Comparison of ENCODE assay signal across 30 cellular contexts in the genomic region with DNA sequence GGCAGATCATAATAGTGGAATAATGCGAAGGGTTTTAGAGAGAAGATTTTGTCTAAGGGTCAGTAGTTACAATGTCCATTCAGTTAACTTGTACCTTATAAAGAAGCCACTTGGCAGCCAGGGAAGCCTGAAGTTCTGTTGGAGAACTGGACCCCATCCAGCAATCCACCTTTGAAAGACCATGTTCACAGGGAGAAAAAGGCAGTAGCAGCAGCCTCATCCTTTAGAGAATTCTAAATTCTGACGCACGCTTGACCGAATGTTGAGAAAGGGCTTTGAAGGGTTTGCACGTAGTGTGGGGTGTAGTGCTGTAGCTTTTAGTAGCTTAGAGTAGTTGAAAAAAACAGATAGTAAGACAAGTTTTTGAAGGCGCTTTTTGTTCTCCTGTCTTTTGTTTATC. TPM values are rescaled to one million over a fixed set of nuclear protein-coding genes. Genes with fewer than 3 reads are reported as not detected.
DNase-seq lines count a peak whose midpoint lies in the region; ATAC-seq, FAIRE-seq and TF ChIP-seq lines count a peak whose summit lies in the region.
"Had no signal": no experiment of that assay in that cellular context is flagged by ENCODE, and none has a peak within 500 bp of the region (broad histone marks: within the 10 kb centered on the region; RNA-seq: fewer than 3 reads in every experiment).

No MANE protein-coding gene starts in this region.

- H3K4me3 ChIP-seq in cardiac muscle cell (no peak overlapping the region), right atrium auricular region (no peak overlapping the region), kidney (ENCODE audit: low read length in 2 of 2) (no peak overlapping the region), prostate gland (no peak overlapping the region)
- H3K4me3 ChIP-seq: BLaER1 treated with 17β-estradiol and CSF1 and Interleukin-3, amounts not matched to agents 10 nM and 100 nM; SK-N-MC had no signal

- no peak for ATAC-seq in HG02884 (IDR thresholded peaks at IDR 0.05; ENCODE audit: unreplicated experiment)
- ATAC-seq: CD8-positive, alpha-beta T cell; Panc1 had no signal

- DNase-seq in cardiac muscle cell (ENCODE audit: low read depth in 1 of 2, low spot score in 1 of 2): peak in 1 of 2 donors; percentile 10
- no peak for DNase-seq in right atrium auricular region (ENCODE audit: low spot score)
- DNase-seq in G401 (ENCODE audit: low spot score): peak; percentile 8
- DNase-seq in kidney: no peak
- DNase-seq in prostate gland (ENCODE audit: low spot score): peak; percentile 53
- no peak for DNase-seq in NCI-H2029 (lab: John Stamatoyannopoulos, UW)
- DNase-seq: Caco-2; CD8-positive, alpha-beta T cell; DMS 273 treated with DMSO at 0.1 percent for 48 hours; DMS79; EL; GF-D8; HCEC 1CT; IMR-90; KG1; MM.1S; NCI-H2029 treated with DMSO at 0.1 percent for 48 hours; NCI-H446 treated with DMSO at 0.1 percent for 48 hours; NCI-H526; NCI-H82; SIG-M5 had no signal

- intact Hi-C loops in kidney (cut with DNase I) (no loop called here), prostate gland (cut with DNase I) (no loop called here)

- TF ChIP-seq CTCF in cardiac muscle cell (IDR thresholded peaks at IDR 0.05; ENCODE audit: low read depth, low read length): no peak
- TF ChIP-seq CTCF in right atrium auricular region (IDR thresholded peaks at IDR 0.05): no peak
- TF ChIP-seq CTCF in kidney (IDR thresholded peaks at IDR 0.05; ENCODE audit: borderline replicate concordance, extremely low read depth, insufficient read depth): no peak
- TF ChIP-seq CTCF in prostate gland (IDR thresholded peaks at IDR 0.05): no peak

- in situ Hi-C loops in G401 (cut with HindIII; ENCODE audit: low sequenced_read_pairs): no loop called here

- H3K27ac ChIP-seq in cardiac muscle cell: peak overlapping the region; percentile 70
- H3K27ac ChIP-seq in right atrium auricular region: no peak overlapping the region
- no peak overlapping the region for H3K27ac ChIP-seq in kidney (ENCODE audit: low read depth in 2 of 2, low read length in 2 of 2)
- peak overlapping the region; percentile 47 to 72 for H3K27ac ChIP-seq in prostate gland
- H3K27ac ChIP-seq: BLaER1 treated with 17β-estradiol and CSF1 and Interleukin-3, amounts not matched to agents 10 nM and 100 nM; RWPE1; SK-N-MC had no signal

- WGBS in prostate gland: 68% methylated on average over 6 of the region's 6 CpGs

- no peak for TF ChIP-seq POLR2A in prostate gland (IDR thresholded peaks at IDR 0.05)

- H3K27me3 ChIP-seq in cardiac muscle cell (no peaks in the 10 kb centered on the region), right atrium auricular region (no peaks in the 10 kb centered on the region), prostate gland (replicated peaks; ENCODE audit: insufficient read depth) (no peaks in the 10 kb centered on the region)
- H3K27me3 ChIP-seq: BLaER1 treated with 17β-estradiol and CSF1 and Interleukin-3, amounts not matched to agents 10 nM and 100 nM had no signal

- H3K9me3 ChIP-seq in cardiac muscle cell (ENCODE audit: low read depth) (no peaks in the 10 kb centered on the region), right atrium auricular region (no peaks in the 10 kb centered on the region), kidney (ENCODE audit: control insufficient read depth in 1 of 2, low read length in 2 of 2) (no peaks in the 10 kb centered on the region), prostate gland (no peaks in the 10 kb centered on the region)
- H3K9me3 ChIP-seq: Caco-2 had no signal

- H3K9ac ChIP-seq in kidney (ENCODE audit: low read length in 2 of 2): no peak overlapping the region
- H3K9ac ChIP-seq: BLaER1 treated with 17β-estradiol and CSF1 and Interleukin-3, amounts not matched to agents 10 nM and 100 nM had no signal

- H3K4me1 ChIP-seq in cardiac muscle cell (ENCODE audit: low read depth) (peaks cover 7% of the 10 kb centered on the region), right atrium auricular region (peaks cover 0 to 8% of the 10 kb centered on the region in 2 donors), kidney (ENCODE audit: control insufficient read depth in 1 of 2, insufficient read depth in 1 of 2, low read depth in 1 of 2, low read length in 2 of 2) (no peaks in the 10 kb centered on the region), prostate gland (replicated peaks) (peaks cover 8% of the 10 kb centered on the region)
- H3K4me1 ChIP-seq: BLaER1 treated with 17β-estradiol and CSF1 and Interleukin-3, amounts not matched to agents 10 nM and 100 nM; Caco-2 had no signal

- H3K36me3 ChIP-seq in cardiac muscle cell: peaks cover 2% of the 10 kb centered on the region
- peaks cover 11% of the 10 kb centered on the region for H3K36me3 ChIP-seq in right atrium auricular region
- H3K36me3 ChIP-seq in kidney (ENCODE audit: control insufficient read depth in 1 of 2, insufficient read depth in 2 of 2, low read length in 2 of 2): peaks cover 0 to 2% of the 10 kb centered on the region in 2 donors
- H3K36me3 ChIP-seq in prostate gland: no peaks in the 10 kb centered on the region

- peak; percentile 11 for FAIRE-seq in kidney (lab: Jason Lieb, UNC)
- FAIRE-seq: A204.1, GM12891, GM19239, H1 had no signal

RNA-seq across cellular contexts. Expression of a gene that starts 42.8 kb away (rescaled TPM):
- 56.7 and 59.9 TPM in 2 replicates for total RNA-seq in cardiac muscle cell
- polyA plus RNA-seq in cardiac muscle cell: 47.2 and 48.5 TPM in 2 replicates
- 10 to 100 TPM; 30.7 to 73.6 TPM for total RNA-seq in right atrium auricular region
- total RNA-seq in G401 (2014; rRNA removed; shearing (Covaris generic)): 61.4 and 117 TPM in 2 replicates
- 61.0 TPM for total RNA-seq in kidney
- 57.7 TPM for polyA plus RNA-seq in kidney (ENCODE audit: insufficient read depth, low read depth, low replicate concordance)
- 100 to 1,000 TPM in 1 of 2 donors, 10 to 100 TPM in 1; 53.0 to 141 TPM for total RNA-seq in prostate gland

Comparison
In these comparisons a context has a peak if more than half of its experiments do, and no peak if none do; other contexts are left out.
1. H3K27ac ChIP-seq: peak in cardiac muscle cell (single experiment) and prostate gland (2 of 2); none in right atrium auricular region (0 of 2) and kidney (0 of 2).
2. DNase-seq: peak in G401 (single experiment) and prostate gland (single experiment); none in right atrium auricular region (single experiment), kidney (single experiment) and NCI-H2029 (single experiment).